ENCODE assay signal across 8 cellular contexts in genomic region chr3:13050446-13050845, GRCh38.
"Had no signal": no experiment of that assay in that cellular context is flagged by ENCODE, and none has a peak within 500 bp of the region (broad histone marks: within the 10 kb centered on the region; RNA-seq: fewer than 3 reads in every experiment).

No MANE protein-coding gene starts in this region.

- H3K4me3 ChIP-seq: GM23248, HAP-1 had no signal

- H3K9me3 ChIP-seq: HAP-1 had no signal

- H3K9me3 Mint-ChIP-seq: IgD-negative memory B cell had no signal

- FAIRE-seq: HepG2 had no signal

- H2AFZ ChIP-seq: GM23248 had no signal

- ATAC-seq: HCT116, HepG2 had no signal

- H3K27ac ChIP-seq: GM23248, HL-60 had no signal

- H3K27me3 Mint-ChIP-seq: IgD-negative memory B cell had no signal

- H3K4me1 ChIP-seq: HAP-1 had no signal

- H3K9ac ChIP-seq: GM23248 had no signal

- H3K4me3 Mint-ChIP-seq: IgD-negative memory B cell had no signal

- H3K36me3 Mint-ChIP-seq: IgD-negative memory B cell had no signal

- DNase-seq: GM23248, GOT3, KG1 had no signal

- H3K36me3 ChIP-seq: HAP-1 had no signal
